9 cellular contexts compared by ENCODE assay signal in genomic region chr2:23386422-23387220, GRCh38. TPM values are rescaled to one million over a fixed set of nuclear protein-coding genes. Genes with fewer than 3 reads are reported as not detected.
DNase-seq lines count a peak whose midpoint lies in the region; ATAC-seq, FAIRE-seq and TF ChIP-seq lines count a peak whose summit lies in the region.
"Had no signal": no experiment of that assay in that cellular context is flagged by ENCODE, and none has a peak within 500 bp of the region (broad histone marks: within the 10 kb centered on the region; RNA-seq: fewer than 3 reads in every experiment).

No MANE protein-coding gene starts in this region.

- no peak overlapping the region for H2BK120ac ChIP-seq in H1 (replicated peaks; ENCODE audit: low read depth, low read length)

- H3K27ac ChIP-seq in H1 (ENCODE audit: low read depth, low read length): no peak overlapping the region
- H3K27ac ChIP-seq in urinary bladder (ENCODE audit: low read depth): no peak overlapping the region

- POLR2A ChIA-PET in AG04449 (lab: Yijun Ruan, JAX): interaction anchor here (1.1 kb wide), 1 partner anchor 9 kb away, joined by 5 read pairs; no protein-coding TSS in a partner anchor
- POLR2A ChIA-PET in H1 (lab: Charles Lee; ENCODE audit: partially characterized antibody): interaction anchor here (0.7 to 1.4 kb wide), 2 partner anchors 10 kb away, joined by 3 read pairs; no protein-coding TSS in a partner anchor

- H3K4me3 ChIP-seq in AG04449 (ENCODE audit: low read depth, low read length) (peak overlapping the region; percentile 74), H1 (ENCODE audit: extremely low read depth in 1 of 4, insufficient read depth in 2 of 4, low read depth in 3 of 4, low read length in 4 of 4) (peak overlapping the region; percentile 45 to 71 (median 52)), mucosa of descending colon (no peak overlapping the region), urinary bladder (ENCODE audit: low read depth, low read length) (peak overlapping the region; percentile 76)

- H2AK5ac ChIP-seq in H1 (ENCODE audit: low read depth, low read length): no peak overlapping the region

- no peak for TF ChIP-seq POLR2A in H1 (IDR thresholded peaks at IDR 0.05; ENCODE audit: control extremely low read depth in 1 of 2, low read depth in 2 of 2, low read length in 2 of 2)

- H3K36me3 ChIP-seq in H1 (ENCODE audit: control insufficient read depth in 2 of 4, insufficient read depth in 4 of 4, low read length in 3 of 4): no peaks in the 10 kb centered on the region; a peak in 1 of 8 replicates
- no peaks in the 10 kb centered on the region for H3K36me3 ChIP-seq in mucosa of descending colon (ENCODE audit: low read depth)
- no peaks in the 10 kb centered on the region for H3K36me3 ChIP-seq in urinary bladder (ENCODE audit: insufficient read depth)

- WGBS in H1 (ENCODE audit: extremely low coverage in 1 of 2, insufficient coverage in 1 of 2, insufficient read length in 1 of 2, insufficient replicate concordance in 2 of 2, low coverage in 1 of 2, low lambda C conversion rate in 2 of 2, missing lambda C conversion rate in 1 of 2), 2 experiments: 3% methylated on average over 57 of the region's 86 CpGs; no CpG with 5 or more reads in 1 of the 2 experiments
- under 1% methylated on average over 86 of the region's 86 CpGs for WGBS in urinary bladder

- intact Hi-C loops in mucosa of descending colon (cut with DNase I, micrococcal nuclease): no loop called here

- H3K9ac ChIP-seq in H1 (replicated peaks in 1 of 4; ENCODE audit: extremely low read depth in 1 of 4, low read depth in 3 of 4, low read length in 3 of 4): peak overlapping the region in 1 of 4 experiments; percentile 28; a peak in 1 of 7 replicates

- H3K18ac ChIP-seq in H1 (ENCODE audit: extremely low read depth, low read length): 0 out of 2 replicates have a peak overlapping the region, but pooled peaks have one; percentile 24

- H3K4ac ChIP-seq in H1 (replicated peaks; ENCODE audit: insufficient read length, low read depth, low read length): no peak overlapping the region

- H4K91ac ChIP-seq in H1 (replicated peaks; ENCODE audit: insufficient read length, low read length): no peak overlapping the region

- H2BK20ac ChIP-seq in H1 (ENCODE audit: low read length): no peak overlapping the region

- no peak for FAIRE-seq in H1 (lab: Jason Lieb, UNC)
- FAIRE-seq: colon had no signal

- H3K79me1 ChIP-seq in H1 (ENCODE audit: low read depth, low read length): no peaks in the 10 kb centered on the region

- H3K4me1 ChIP-seq in H1 (replicated peaks in 1 of 4; ENCODE audit: control insufficient read depth in 3 of 4, insufficient read depth in 4 of 4, low read length in 3 of 4) (peaks cover 0 to 10% (median 2%) of the 10 kb centered on the region in 4 experiments; a peak in 4 of 7 replicates), mucosa of descending colon (ENCODE audit: low read depth) (peaks cover 9% of the 10 kb centered on the region), urinary bladder (ENCODE audit: insufficient read depth) (no peaks in the 10 kb centered on the region)

- TF ChIP-seq RAD21 in H1 (IDR thresholded peaks at IDR 0.05 in 1 of 2, conservative IDR thresholded peaks at IDR 0.05 in 1 of 2; ENCODE audit: low read depth in 2 of 2, low read length in 2 of 2): no peak; a peak in 1 of 4 replicates

- CTCF ChIA-PET in AG04449 (lab: Yijun Ruan, JAX): interaction anchor here (0.8 to 1.2 kb wide), 3 partner anchors 14 to 373 kb away, joined by 3 read pairs; no protein-coding TSS in a partner anchor
- CTCF ChIA-PET in H1 (lab: Charles Lee; ENCODE audit: partially characterized antibody): interaction anchor here (0.9 to 1.5 kb wide), 9 partner anchors 9 to 237 kb away, joined by 3 to 4 read pairs (median 3); no protein-coding TSS in a partner anchor

- no peak overlapping the region for H3K56ac ChIP-seq in H1 (replicated peaks; ENCODE audit: insufficient read length, low read depth, low read length)

- no peak overlapping the region for H2BK5ac ChIP-seq in H1 (ENCODE audit: low read depth, low read length)

- H3K9me3 ChIP-seq in H1 (ENCODE audit: insufficient read depth in 2 of 2, low read depth in 1 of 2, low read length in 1 of 2): no peaks in the 10 kb centered on the region
- no peaks in the 10 kb centered on the region for H3K9me3 ChIP-seq in mucosa of descending colon

- no peak overlapping the region for H2BK12ac ChIP-seq in H1 (ENCODE audit: low read depth, low read length)

- no peak overlapping the region for H3K14ac ChIP-seq in H1 (ENCODE audit: insufficient read length)

- ATAC-seq in SK-N-SH treated with all-trans-retinoic acid at 6 μM for 48 hours: peak; percentile 51
- peak; percentile 29 for ATAC-seq in mucosa of descending colon

- H3K27me3 ChIP-seq in H1 (replicated peaks in 1 of 4; ENCODE audit: control insufficient read depth in 3 of 4, extremely low read depth in 1 of 4, insufficient read depth in 3 of 4, low read length in 3 of 4): peaks cover 26 to 58% (median 49%) of the 10 kb centered on the region in 4 experiments

- H4K5ac ChIP-seq in H1 (ENCODE audit: insufficient read length, low read depth, low read length): no peak overlapping the region

- peaks cover 15% of the 10 kb centered on the region for H3K23me2 ChIP-seq in H1 (ENCODE audit: low read depth, low read length)

- H3K23ac ChIP-seq in H1 (ENCODE audit: insufficient read length): no peak overlapping the region

- H3K79me2 ChIP-seq in H1 (ENCODE audit: control insufficient read depth in 1 of 2, insufficient read depth in 2 of 2, low read length in 2 of 2): no peaks in the 10 kb centered on the region

- peaks cover 3 to 6% of the 10 kb centered on the region in 2 experiments for H4K20me1 ChIP-seq in H1 (replicated peaks in 1 of 2; ENCODE audit: control insufficient read depth in 1 of 2, insufficient read depth in 2 of 2, low read length in 2 of 2)

- H2BK15ac ChIP-seq in H1 (ENCODE audit: low read length): no peak overlapping the region

- H3K4me2 ChIP-seq in H1 (ENCODE audit: insufficient read depth in 1 of 2, low read depth in 2 of 2, low read length in 2 of 2): peak overlapping the region; percentile 96 to 100

- no peak overlapping the region; the same call in 1 of the 2 replicates for H2AFZ ChIP-seq in H1 (ENCODE audit: low read length)

- no peak for TF ChIP-seq EP300 in H1 (IDR thresholded peaks at IDR 0.05; ENCODE audit: borderline replicate concordance in 1 of 2, low read depth in 2 of 2, low read length in 2 of 2)

- TF ChIP-seq CTCF in AG04449 (IDR thresholded peaks at IDR 0.05; ENCODE audit: insufficient read depth, low read length, missing control alignments): no peak
- TF ChIP-seq CTCF in GM20000 (IDR thresholded peaks at IDR 0.05; ENCODE audit: extremely low read depth, missing control alignments): no peak
- TF ChIP-seq CTCF in H1 (IDR thresholded peaks at IDR 0.05; ENCODE audit: control extremely low read depth in 1 of 3, insufficient read depth in 1 of 3, low read depth in 1 of 3, low read length in 3 of 3): no peak
- no peak for TF ChIP-seq CTCF in mucosa of descending colon (IDR thresholded peaks at IDR 0.05)

- no peak overlapping the region for H4K8ac ChIP-seq in H1 (ENCODE audit: extremely low read depth, insufficient read depth, low read length)

- DNase-seq in AG04449 (ENCODE audit: low read depth, low spot score) (no peak), GM20000 (ENCODE audit: low spot score) (peak; percentile 55), H1 (ENCODE audit: low read depth in 1 of 2, low spot score in 2 of 2) (peak in 1 of 2 experiments; percentile 68), mucosa of descending colon (peak; percentile 14 to 61 (median 48)), H4 (ENCODE audit: low spot score) (no peak), Kasumi-1 (lab: John Stamatoyannopoulos, UW) (no peak)

TF ChIP-seq in SK-N-SH treated with all-trans-retinoic acid at 6 μM for 48 hours, 23 proteins besides CTCF, POLR2A, EP300 and RAD21 (continues in another document):
- TF ChIP-seq ESRRG (CRISPR knock-in tag; IDR thresholded peaks at IDR 0.05) (no peak), ARNTL (CRISPR knock-in tag; IDR thresholded peaks at IDR 0.05; ENCODE audit: borderline replicate concordance, low read depth) (no peak), CSDC2 (CRISPR knock-in tag; IDR thresholded peaks at IDR 0.05) (no peak), ISL1 (CRISPR knock-in tag; IDR thresholded peaks at IDR 0.05) (no peak), ZC3H10 (CRISPR knock-in tag; IDR thresholded peaks at IDR 0.05) (no peak), ZFP3 (CRISPR knock-in tag; IDR thresholded peaks at IDR 0.05) (no peak), ZNF8 (CRISPR knock-in tag; IDR thresholded peaks at IDR 0.05) (no peak), GLIS3 (CRISPR knock-in tag; IDR thresholded peaks at IDR 0.05) (no peak)

TF ChIP-seq in H1, 55 proteins besides CTCF, POLR2A, EP300 and RAD21 (continues in another document):
- TF ChIP-seq GTF2F1 (IDR thresholded peaks at IDR 0.05; ENCODE audit: borderline replicate concordance, low read depth, low read length): no peak
- no peak for TF ChIP-seq ZNF274 (IDR thresholded peaks at IDR 0.05; ENCODE audit: borderline replicate concordance, extremely low read depth, low read length)
- TF ChIP-seq TCF12 (IDR thresholded peaks at IDR 0.05; ENCODE audit: low read depth, low read length): no peak
- peak; percentile 87 for TF ChIP-seq SUZ12 (IDR thresholded peaks at IDR 0.05; ENCODE audit: low read length)
- TF ChIP-seq RFX5 (IDR thresholded peaks at IDR 0.05; ENCODE audit: borderline replicate concordance, low read depth, low read length): no peak
- no peak for TF ChIP-seq PHF8 (conservative IDR thresholded peaks at IDR 0.05; ENCODE audit: low read depth, low read length)
- peak; percentile 7; the same call in 1 of the 2 replicates for TF ChIP-seq MAX (IDR thresholded peaks at IDR 0.05)
- TF ChIP-seq EGR1 (IDR thresholded peaks at IDR 0.05; ENCODE audit: borderline replicate concordance, low read depth, low read length): no peak

RNA-seq across cellular contexts. Expression of gene KLHL29, which starts 1.6 kb away (rescaled TPM):
- 4.3 and 4.7 TPM in 2 replicates for total RNA-seq in H1 (2021; fragmentation: NEBNext Ultra II Directional; extraction: Animal tissue kit (Norgen Biotek cat#: 25700))
- polyA plus RNA-seq in H1 (2011; rRNA removed) (1.1 and 2.6 TPM in 2 replicates), urinary bladder (5.7 TPM)
- 1.8 TPM for polyA plus RNA-seq in H1 (2011; cell fraction: cytosol; rRNA removed)
- 6.5 TPM for polyA plus RNA-seq in H1 (2011; cell fraction: nucleus; rRNA removed)
- 2.1 to 2.4 TPM (median 2.2 TPM) in 4 replicates for polyA plus RNA-seq in H1 (2012, experiment 1 of 2)
- polyA plus RNA-seq in H1 (2012, experiment 2 of 2): 1.4 TPM
- polyA plus RNA-seq in H1 (2013, experiment 1 of 2): 2.0 TPM
- 2.0 TPM for polyA plus RNA-seq in H1 (2013, experiment 2 of 2)
- polyA minus RNA-seq in H1 (2011; rRNA and poly(A)+ RNA removed): 1.2 and 1.5 TPM in 2 replicates
- 1.8 TPM for polyA minus RNA-seq in H1 (2011; cell fraction: cytosol; rRNA and poly(A)+ RNA removed)
- 5.0 TPM for polyA minus RNA-seq in H1 (2011; cell fraction: nucleus; rRNA and poly(A)+ RNA removed)
- total RNA-seq in mucosa of descending colon (10 to 100 TPM in 1 of 3 donors, 1 to 10 TPM in 2; 2.6 to 13.0 (median 5.5) TPM), urinary bladder (8.7 TPM)
- 1.8 and 2.1 TPM in 2 replicates for total RNA-seq in H4 (2014; rRNA removed; shearing (Covaris generic))

Comparison
In these comparisons a context has a peak if more than half of its experiments do, and no peak if none do; other contexts are left out.
1. DNase-seq: peak in GM20000 (single experiment) and mucosa of descending colon (3 of 3); none in AG04449 (single experiment), H4 (single experiment) and Kasumi-1 (0 of 2).